In genomic region chrX:125340508-125340907, GRCh38 we compare ENCODE assay signal across 33 cellular contexts. TPM values are rescaled to one million over a fixed set of nuclear protein-coding genes. Genes with fewer than 3 reads are reported as not detected.
"Had no signal": no experiment of that assay in that cellular context is flagged by ENCODE, and none has a peak within 500 bp of the region (broad histone marks: within the 10 kb centered on the region; RNA-seq: fewer than 3 reads in every experiment).

No MANE protein-coding gene starts in this region.

- H3K27ac ChIP-seq: body of pancreas, breast epithelium, Peyer's patch, SJSA1 had no signal

- H3K4me1 ChIP-seq: body of pancreas, breast epithelium, Peyer's patch, SJSA1 had no signal

- H3K4me3 ChIP-seq: body of pancreas, breast epithelium, Peyer's patch, SJSA1 had no signal

- DNase-seq: activated CD4-positive, alpha-beta T cell treated with anti-CD3 and anti-CD28 coated beads for 36 hours; activated CD4-positive, alpha-beta T cell treated with anti-CD3 and anti-CD28 coated beads, Interleukin-2, amount 10 ng/mL, durations not matched to agents 7 days and 5 days; activated CD4-positive, alpha-beta T cell treated with anti-CD3 and anti-CD28 coated beads, Interleukin-2, amount 50 U/mL, for 48 hours; activated CD8-positive, alpha-beta T cell treated with anti-CD3 and anti-CD28 coated beads, Interleukin-2, amount 10 ng/mL, durations not matched to agents 7 days and 5 days; activated gamma-delta T cell; activated naive CD4-positive, alpha-beta T cell treated with Interleukin-2 at 50 U/mL for 16 hours; activated naive CD8-positive, alpha-beta T cell treated with anti-CD3 and anti-CD28 coated beads, Interleukin-2, amount 10 ng/mL, durations not matched to agents 7 days and 5 days; activated T-cell treated with anti-CD3 and anti-CD28 coated beads, Interleukin-2, amount 50 U/mL, for 24 hours; body of pancreas; Karpas-422; KBM-7; NCI-H1105; NCI-H1417 treated with DMSO at 0.1 percent for 48 hours; NCI-H187 treated with DMSO at 0.1 percent for 48 hours; NCI-H2081; NCI-H2171 treated with DMSO at 0.1 percent for 48 hours; NCI-H2227 treated with DMSO at 0.1 percent for 48 hours; NCI-H446; NCI-H524; PC-3; Peyer's patch; RPMI8226; SHP77 treated with DMSO at 0.1 percent for 48 hours; SK-N-SH had no signal

- H3K9me3 ChIP-seq: body of pancreas, Peyer's patch, SJSA1, SK-N-SH had no signal

- H3K36me3 ChIP-seq: breast epithelium, Peyer's patch, SJSA1 had no signal

- ATAC-seq: activated CD4-positive, alpha-beta T cell treated with anti-CD3 and anti-CD28 coated beads for 36 hours; activated CD4-positive, CD25-positive, alpha-beta regulatory T cell treated with anti-CD3 and anti-CD28 coated beads, Interleukin-2, amount 50 U/mL, for 24 hours; activated CD8-positive, alpha-beta T cell treated with anti-CD3 and anti-CD28 coated beads, Interleukin-2, amount 10 ng/mL, durations not matched to agents 7 days and 5 days; body of pancreas; PC-3; WTC11 had no signal

- H3K27me3 ChIP-seq: body of pancreas, Peyer's patch, SJSA1 had no signal

RNA-seq across cellular contexts. Expression of gene TEX13C, which starts 20.8 kb away (rescaled TPM):
- total RNA-seq: activated CD4-positive, alpha-beta T cell treated with anti-CD3 and anti-CD28 coated beads for 36 hours; activated CD4-positive, alpha-beta T cell treated with anti-CD3 and anti-CD28 coated beads, Interleukin-2, amount 10 ng/mL, durations not matched to agents 7 days and 5 days; activated CD8-positive, alpha-beta T cell treated with anti-CD3 and anti-CD28 coated beads, Interleukin-2, amount 10 ng/mL, durations not matched to agents 7 days and 5 days; activated naive CD8-positive, alpha-beta T cell treated with anti-CD3 and anti-CD28 coated beads, Interleukin-2, amount 10 ng/mL, durations not matched to agents 7 days and 5 days; activated T-helper 2 cell treated with anti-CD3 and anti-CD28 coated beads, Interferon-gamma antibody, Interleukin-2, Interleukin-4, amounts not matched to agents 10 μg/mL and 5 μg/mL and 100 μg/mL, durations not matched to agents 14 hours and 24 hours and 36 hours; astrocyte; body of pancreas; breast epithelium; cardiac septum; MCF 10A; PC-3; Peyer's patch; SJSA1 had no signal
- polyA plus RNA-seq: adipose tissue had no signal
